In the genomic region with DNA sequence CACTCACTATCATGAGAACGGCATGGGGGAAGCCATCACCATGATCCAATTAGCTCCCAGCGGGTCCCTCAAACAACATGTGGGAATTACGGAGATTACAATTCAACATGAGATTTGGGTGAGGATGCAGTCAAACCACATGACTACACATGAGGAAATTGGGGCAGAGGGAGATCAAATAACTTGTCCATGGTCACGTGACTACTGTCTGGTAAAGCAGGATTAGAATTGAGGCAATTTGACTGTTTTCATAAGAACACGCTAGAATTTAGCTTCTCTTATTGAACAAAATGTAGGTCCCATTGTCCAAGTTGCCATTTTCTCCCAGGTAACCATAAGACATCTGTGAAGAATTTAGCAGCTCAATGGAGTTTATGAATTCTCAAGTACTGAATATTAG, we compare ENCODE assay signal across 25 cellular contexts.
DNase-seq lines count a peak whose midpoint lies in the region; ATAC-seq, FAIRE-seq and TF ChIP-seq lines count a peak whose summit lies in the region.
"Had no signal": no experiment of that assay in that cellular context is flagged by ENCODE, and none has a peak within 500 bp of the region (broad histone marks: within the 10 kb centered on the region; RNA-seq: fewer than 3 reads in every experiment).

No MANE protein-coding gene starts in this region.

- H3K36me3 ChIP-seq in GM12878 (ENCODE audit: control insufficient read depth in 2 of 2, insufficient read depth in 2 of 2, low read length in 1 of 2) (no peaks in the 10 kb centered on the region), mesendoderm (ENCODE audit: control insufficient read depth, insufficient read depth, low read length) (no peaks in the 10 kb centered on the region)
- H3K36me3 ChIP-seq: BLaER1 treated with 17β-estradiol and CSF1 and Interleukin-3, amounts not matched to agents 10 nM and 100 nM had no signal

- TF ChIP-seq CTCF in A549 (IDR thresholded peaks at IDR 0.05): no peak
- no peak for TF ChIP-seq CTCF in GM12878 (IDR thresholded peaks at IDR 0.05 in 2 of 3, conservative IDR thresholded peaks at IDR 0.05 in 1 of 3; ENCODE audit: control insufficient read depth in 2 of 3, extremely low read depth in 1 of 3, insufficient read depth in 1 of 3, low read depth in 3 of 3, low read length in 3 of 3)
- no peak for TF ChIP-seq CTCF in chondrocyte (IDR thresholded peaks at IDR 0.05)

- H2AFZ ChIP-seq in GM12878 (ENCODE audit: control insufficient read depth, low read depth, low read length): no peak overlapping the region

- no peak overlapping the region for H2AK5ac ChIP-seq in mesendoderm (ENCODE audit: low read length)

- SMC1A ChIA-PET in GM12878 (lab: Charles Lee; ENCODE audit: uncharacterized antibody, unreplicated experiment): no interaction called here

- H3K4me3 Mint-ChIP-seq in chondrocyte (ENCODE audit: unreplicated experiment): no peak overlapping the region
- H3K4me3 Mint-ChIP-seq: B cell; CD4-positive, alpha-beta T cell; CD8-positive, alpha-beta T cell had no signal

- intact Hi-C loops in GM12878 (cut with micrococcal nuclease; ENCODE audit: unreplicated experiment): no loop called here
- intact Hi-C loops in left colon (cut with DNase I, micrococcal nuclease): no loop called here

- H2BK15ac ChIP-seq in mesendoderm (replicated peaks; ENCODE audit: low read depth): no peak overlapping the region

- no peak overlapping the region for H2BK120ac ChIP-seq in mesendoderm (ENCODE audit: low read depth, low read length)

- H3K4ac ChIP-seq in mesendoderm (ENCODE audit: low read depth, low read length): no peak overlapping the region

- H3K4me2 ChIP-seq in A549 (no peak overlapping the region), GM12878 (ENCODE audit: control insufficient read depth, insufficient read depth) (no peak overlapping the region), mesendoderm (ENCODE audit: low read length) (no peak overlapping the region)
- H3K4me2 ChIP-seq: BLaER1 treated with 17β-estradiol and CSF1 and Interleukin-3, amounts not matched to agents 10 nM and 100 nM had no signal

- TF ChIP-seq POLR2A in A549 (IDR thresholded peaks at IDR 0.05; ENCODE audit: low read length) (no peak), GM12878 (IDR thresholded peaks at IDR 0.05; ENCODE audit: low read depth, low read length) (no peak)

- no peak for TF ChIP-seq RAD21 in A549 (conservative IDR thresholded peaks at IDR 0.05 in 1 of 2, IDR thresholded peaks at IDR 0.05 in 1 of 2)
- TF ChIP-seq RAD21 in GM12878 (IDR thresholded peaks at IDR 0.05; ENCODE audit: insufficient read depth, low read depth, low read length): no peak

- no peak overlapping the region for H4K8ac ChIP-seq in mesendoderm (ENCODE audit: low read depth, low read length)

- no peak overlapping the region for H3K18ac ChIP-seq in mesendoderm (ENCODE audit: low read length)

- H3K23ac ChIP-seq in mesendoderm (ENCODE audit: low read length): no peak overlapping the region

- TF ChIP-seq EP300 in A549 (IDR thresholded peaks at IDR 0.05) (no peak), GM12878 (IDR thresholded peaks at IDR 0.05; ENCODE audit: borderline replicate concordance in 1 of 2, control insufficient read depth in 1 of 2, low read depth in 2 of 2, low read length in 2 of 2) (no peak)

- ATAC-seq in A549 (no peak), GM12878 (no peak), left colon (no peak)
- ATAC-seq: CD8-positive, alpha-beta T cell had no signal

- H3K4me1 ChIP-seq in A549 (no peaks in the 10 kb centered on the region), GM12878 (ENCODE audit: control insufficient read depth, insufficient read depth, low read length) (no peaks in the 10 kb centered on the region), mesendoderm (ENCODE audit: control insufficient read depth, low read depth, low read length) (peaks cover 2% of the 10 kb centered on the region)
- H3K4me1 ChIP-seq: BLaER1 treated with 17β-estradiol and CSF1 and Interleukin-3, amounts not matched to agents 10 nM and 100 nM; Caco-2 had no signal

- peak; percentile 63 for DNase-seq in NCI-H82 (lab: John Stamatoyannopoulos, UW)
- DNase-seq in NCI-H82 treated with DMSO at 0.1 percent for 48 hours (lab: John Stamatoyannopoulos, UW; ENCODE audit: unreplicated experiment): no peak
- no peak for DNase-seq in A549 (ENCODE audit: low read depth in 1 of 2, low spot score in 1 of 2)
- DNase-seq in GM12878 (ENCODE audit: low read depth, low spot score): no peak
- DNase-seq in mesendoderm: peak; percentile 64
- DNase-seq in left colon: no peak
- DNase-seq in activated CD4-positive, alpha-beta T cell treated with anti-CD3 and anti-CD28 coated beads for 48 hours: no peak
- DNase-seq in chondrocyte (ENCODE audit: low spot score): no peak
- DNase-seq: AML-193; Caco-2; Calu3; CD4-positive, alpha-beta T cell; CD8-positive, alpha-beta T cell; DMS153; DMS53; DMS79; DND-41; EL; GDM1 had no signal

- FAIRE-seq in A549 (lab: Jason Lieb, UNC): no peak
- FAIRE-seq in GM12878 (lab: Jason Lieb, UNC): no peak
- FAIRE-seq: GM12891, GM19239 had no signal

- H3K9me3 Mint-ChIP-seq in chondrocyte (ENCODE audit: low read depth): no peaks in the 10 kb centered on the region
- H3K9me3 Mint-ChIP-seq: CD4-positive, alpha-beta T cell; CD8-positive, alpha-beta T cell had no signal

- CTCF ChIA-PET in A549 (lab: Yijun Ruan, JAX): no interaction called here
- CTCF ChIA-PET in GM12878 (lab: Yijun Ruan, JAX): interaction anchor here (0.9 kb wide), 1 partner anchor 18 kb away, joined by 3 read pairs; no protein-coding TSS in a partner anchor

- in situ Hi-C loops in GM12878 (cut with MboI): no loop called here

- no peaks in the 10 kb centered on the region for H4K20me1 ChIP-seq in GM12878 (ENCODE audit: control insufficient read depth, insufficient read depth)
- H4K20me1 ChIP-seq: BLaER1 treated with 17β-estradiol and CSF1 and Interleukin-3, amounts not matched to agents 10 nM and 100 nM had no signal

- H3K27ac Mint-ChIP-seq in chondrocyte (ENCODE audit: unreplicated experiment): no peak overlapping the region
- H3K27ac Mint-ChIP-seq: B cell; CD4-positive, alpha-beta T cell; CD8-positive, alpha-beta T cell had no signal

- H3K56ac ChIP-seq in mesendoderm (ENCODE audit: low read length): no peak overlapping the region

- 28% methylated on average over 5 of the region's 5 CpGs for WGBS in A549 (ENCODE audit: missing lambda C conversion rate)
- WGBS in GM12878 (ENCODE audit: insufficient coverage, insufficient replicate concordance, low lambda C conversion rate, missing lambda C conversion rate): 15% methylated on average over 5 of the region's 5 CpGs
- WGBS in mesendoderm (ENCODE audit: extremely low coverage, insufficient coverage, low lambda C conversion rate): no CpG with 5 or more reads among the region's 5 CpGs

- no TSS peak for BruUV-seq in GM12878 (replicated peaks; lab: Mats Ljungman, UMichigan)

- H4K5ac ChIP-seq in mesendoderm (ENCODE audit: low read length): no peak overlapping the region

- RAD21 ChIA-PET in GM12878 (lab: Charles Lee; ENCODE audit: unreplicated experiment): no interaction called here

- POLR2A ChIA-PET in A549 (lab: Yijun Ruan, JAX): no interaction called here
- POLR2A ChIA-PET in GM12878 (lab: Charles Lee): no interaction called here

- H3K79me1 ChIP-seq in mesendoderm (ENCODE audit: low read length): no peaks in the 10 kb centered on the region

- H3K27me3 ChIP-seq in GM12878 (replicated peaks in 1 of 2; ENCODE audit: control insufficient read depth in 2 of 2, insufficient read depth in 2 of 2, low read length in 1 of 2): no peaks in the 10 kb centered on the region
- no peaks in the 10 kb centered on the region for H3K27me3 ChIP-seq in mesendoderm (ENCODE audit: insufficient read depth, low read length, poor library complexity)
- H3K27me3 ChIP-seq: BLaER1 treated with 17β-estradiol and CSF1 and Interleukin-3, amounts not matched to agents 10 nM and 100 nM had no signal

- peaks cover 21% of the 10 kb centered on the region for H3K27me3 Mint-ChIP-seq in chondrocyte (ENCODE audit: low read depth)
- H3K27me3 Mint-ChIP-seq: B cell; CD4-positive, alpha-beta T cell had no signal

- H2BK5ac ChIP-seq in mesendoderm (ENCODE audit: low read length): no peak overlapping the region

- H3K27ac ChIP-seq in A549 (no peak overlapping the region), GM12878 (ENCODE audit: control insufficient read depth, insufficient read depth) (no peak overlapping the region), mesendoderm (ENCODE audit: low read depth, low read length) (no peak overlapping the region)
- H3K27ac ChIP-seq: 22Rv1; BLaER1 treated with 17β-estradiol and CSF1 and Interleukin-3, amounts not matched to agents 10 nM and 100 nM; C4-2B had no signal

- H3K36me3 Mint-ChIP-seq in chondrocyte (ENCODE audit: low read depth): no peaks in the 10 kb centered on the region
- H3K36me3 Mint-ChIP-seq: CD8-positive, alpha-beta T cell had no signal

- H3K9ac ChIP-seq in GM12878 (ENCODE audit: control insufficient read depth, insufficient read depth, low read length): no peak overlapping the region
- no peak overlapping the region for H3K9ac ChIP-seq in mesendoderm (ENCODE audit: low read length)
- H3K9ac ChIP-seq: BLaER1 treated with 17β-estradiol and CSF1 and Interleukin-3, amounts not matched to agents 10 nM and 100 nM had no signal

- H3K9me3 ChIP-seq in A549: no peaks in the 10 kb centered on the region
- H3K9me3 ChIP-seq in GM12878 (replicated peaks; ENCODE audit: control insufficient read depth, insufficient read depth, low read length): no peaks in the 10 kb centered on the region
- H3K9me3 ChIP-seq: BLaER1 treated with 17β-estradiol and CSF1 and Interleukin-3, amounts not matched to agents 10 nM and 100 nM; Caco-2 had no signal

- peaks cover 10% of the 10 kb centered on the region for H3K4me1 Mint-ChIP-seq in chondrocyte (ENCODE audit: low read depth)
- H3K4me1 Mint-ChIP-seq: B cell had no signal

- no peak overlapping the region for H3K4me3 ChIP-seq in A549
- H3K4me3 ChIP-seq in GM12878: no peak overlapping the region
- H3K4me3 ChIP-seq in mesendoderm (ENCODE audit: low read length): no peak overlapping the region
- H3K4me3 ChIP-seq: BLaER1 treated with 17β-estradiol and CSF1 and Interleukin-3, amounts not matched to agents 10 nM and 100 nM had no signal

- H3K79me2 ChIP-seq in GM12878 (ENCODE audit: control insufficient read depth, insufficient read depth, low read length) (no peaks in the 10 kb centered on the region), mesendoderm (ENCODE audit: control insufficient read depth, insufficient read depth, low read length) (no peaks in the 10 kb centered on the region)

TF ChIP-seq in A549, 52 proteins besides CTCF, POLR2A, EP300 and RAD21 (continues in another document):
- no peak for TF ChIP-seq HOXB5 (CRISPR knock-in tag; IDR thresholded peaks at IDR 0.05)
- TF ChIP-seq PHF8 (IDR thresholded peaks at IDR 0.05; ENCODE audit: borderline replicate concordance, low read depth): no peak
- no peak for TF ChIP-seq EHF (CRISPR knock-in tag; IDR thresholded peaks at IDR 0.05)

TF ChIP-seq in GM12878, 131 proteins besides CTCF, POLR2A, EP300 and RAD21:
- TF ChIP-seq ZNF207 (IDR thresholded peaks at IDR 0.05; ENCODE audit: borderline replicate concordance): no peak
- peak; percentile 52; the same call in 1 of the 2 replicates for TF ChIP-seq RAD51 (IDR thresholded peaks at IDR 0.05)

Comparison
In these comparisons a context has a peak if more than half of its experiments do, and no peak if none do; other contexts are left out.
1. DNase-seq: peak in NCI-H82 (single experiment) and mesendoderm (single experiment); none in NCI-H82 treated with DMSO at 0.1 percent for 48 hours (single experiment), A549 (0 of 2), GM12878 (single experiment), left colon (0 of 2), activated CD4-positive, alpha-beta T cell treated with anti-CD3 and anti-CD28 coated beads for 48 hours (single experiment) and chondrocyte (single experiment).